In the genomic region with DNA sequence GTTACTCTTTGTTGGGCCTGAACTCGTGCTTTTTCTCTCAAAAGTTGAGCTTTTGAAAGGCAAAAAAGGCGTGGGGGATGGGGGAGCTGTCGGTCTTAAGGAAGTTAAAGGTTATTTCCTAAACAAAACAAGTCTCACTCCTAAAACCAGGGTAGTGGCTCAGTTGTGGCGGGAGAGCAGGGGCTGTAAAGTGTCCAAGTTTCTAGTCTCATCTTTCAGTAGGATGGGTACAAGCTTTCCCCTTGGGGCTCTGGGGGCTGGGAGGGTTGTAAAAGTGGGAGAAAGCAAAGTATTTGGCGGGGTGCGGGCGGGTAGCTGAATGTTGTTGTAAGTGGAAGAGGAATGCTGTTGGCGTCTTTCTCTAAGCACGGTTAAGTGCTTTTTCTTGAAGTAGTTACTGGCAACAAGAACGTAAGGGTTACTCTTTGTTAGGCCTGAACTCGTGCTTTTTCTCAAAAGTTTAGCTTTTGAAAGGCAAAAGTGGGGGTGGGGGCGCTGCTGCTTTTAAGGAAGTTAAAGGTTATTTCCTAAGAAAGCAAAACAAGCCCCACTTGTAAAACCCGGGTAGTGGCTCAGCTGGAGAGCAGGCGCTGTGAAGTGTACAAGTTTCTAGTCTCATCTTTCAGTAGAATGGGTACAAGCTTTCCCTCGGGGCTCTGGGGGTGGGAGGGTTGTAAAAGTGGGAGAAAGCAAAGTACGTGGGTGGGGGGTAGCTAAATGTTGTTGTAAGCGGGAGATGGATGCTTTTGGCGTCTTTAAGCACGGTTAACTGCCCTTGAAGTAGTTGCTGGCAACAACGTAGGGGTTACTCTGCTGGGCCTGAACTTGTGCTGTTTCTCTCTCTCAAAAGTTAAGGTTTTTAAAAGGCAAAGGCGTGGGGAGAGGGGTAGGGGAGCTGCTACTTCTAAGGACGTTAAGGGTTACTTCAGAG, we compare ENCODE assay signal across 8 cellular contexts. TPM values are rescaled to one million over a fixed set of nuclear protein-coding genes. Genes with fewer than 3 reads are reported as not detected.
DNase-seq lines count a peak whose midpoint lies in the region; ATAC-seq, FAIRE-seq and TF ChIP-seq lines count a peak whose summit lies in the region.

No MANE protein-coding gene starts in this region.

- H3K4me1 Mint-ChIP-seq in activated CD8-positive, alpha-beta memory T cell treated with anti-CD3 and anti-CD28 coated beads, Interleukin-2, amount 10 ng/mL, durations not matched to agents 7 days and 5 days = peaks cover 42% of the 10 kb centered on the region

- H3K9me3 Mint-ChIP-seq in activated CD8-positive, alpha-beta memory T cell treated with anti-CD3 and anti-CD28 coated beads, Interleukin-2, amount 10 ng/mL, durations not matched to agents 7 days and 5 days (ENCODE audit: low read depth) = no peaks in the 10 kb centered on the region

- H2AFZ ChIP-seq in trophoblast cell (ENCODE audit: insufficient read depth, low read length, poor library complexity) = no peak overlapping the region

- H3K79me1 ChIP-seq in trophoblast cell (ENCODE audit: low read length) = peaks cover 20% of the 10 kb centered on the region

- no peaks in the 10 kb centered on the region for H3K9me3 ChIP-seq in HUES64 (ENCODE audit: insufficient read depth, low read depth, low read length)
- no peaks in the 10 kb centered on the region for H3K9me3 ChIP-seq in trophoblast cell (ENCODE audit: insufficient read depth, low read depth, low read length)

- H4K8ac ChIP-seq in trophoblast cell (ENCODE audit: low read depth, low read length) = peak overlapping the region; percentile 61

- peak overlapping the region; percentile 19 for H2BK120ac ChIP-seq in trophoblast cell (ENCODE audit: insufficient read depth, low read length, poor library complexity)

- no peak overlapping the region for H2BK12ac ChIP-seq in trophoblast cell (ENCODE audit: low read length)

- H3K36me3 Mint-ChIP-seq in activated CD8-positive, alpha-beta memory T cell treated with anti-CD3 and anti-CD28 coated beads, Interleukin-2, amount 10 ng/mL, durations not matched to agents 7 days and 5 days = peaks cover 31% of the 10 kb centered on the region

- peaks cover 31% of the 10 kb centered on the region for H3K36me3 ChIP-seq in HUES64 (ENCODE audit: insufficient read depth, low read length)
- H3K36me3 ChIP-seq in trophoblast cell (ENCODE audit: control insufficient read depth in 1 of 2, insufficient read depth in 2 of 2, low read length in 2 of 2) = peaks cover 27 to 30% of the 10 kb centered on the region in 2 experiments

- peak overlapping the region; percentile 97 for H3K27ac Mint-ChIP-seq in activated CD8-positive, alpha-beta memory T cell treated with anti-CD3 and anti-CD28 coated beads, Interleukin-2, amount 10 ng/mL, durations not matched to agents 7 days and 5 days

- H3K27ac ChIP-seq in HUES64 (ENCODE audit: low read depth, low read length) = peak overlapping the region; percentile 98
- H3K27ac ChIP-seq in trophoblast cell (ENCODE audit: low read depth, low read length) = peak overlapping the region; percentile 65

- H2BK5ac ChIP-seq in trophoblast cell (ENCODE audit: low read depth, low read length, poor library complexity) = peak overlapping the region; percentile 51

- TF ChIP-seq POLR2A in GM12892 (IDR thresholded peaks at IDR 0.05; ENCODE audit: low read depth, low read length) = peak; percentile 39

- DNase-seq in GM12892 (ENCODE audit: insufficient read length) = no peak
- DNase-seq in activated CD8-positive, alpha-beta memory T cell treated with anti-CD3 and anti-CD28 coated beads, Interleukin-2, amount 10 ng/mL, durations not matched to agents 7 days and 5 days = no peak
- DNase-seq in fibroblast of peridontal ligament (ENCODE audit: extremely low read depth) = peak; percentile 58
- peak; percentile 33 to 39 for DNase-seq in trophoblast cell
- no peak for DNase-seq in activated gamma-delta T cell treated with Interleukin-2 at 50 U/mL for 16 hours
- no peak for DNase-seq in ureter (ENCODE audit: low spot score)

- peaks cover 36% of the 10 kb centered on the region for H3K79me2 ChIP-seq in trophoblast cell (ENCODE audit: control insufficient read depth, insufficient read depth, low read length, poor library complexity)

- no peak for ATAC-seq in activated CD8-positive, alpha-beta memory T cell treated with anti-CD3 and anti-CD28 coated beads, Interleukin-2, amount 10 ng/mL, durations not matched to agents 7 days and 5 days
- no peak for ATAC-seq in HG03439 (IDR thresholded peaks at IDR 0.05; ENCODE audit: unreplicated experiment)

- H3K4me3 Mint-ChIP-seq in activated CD8-positive, alpha-beta memory T cell treated with anti-CD3 and anti-CD28 coated beads, Interleukin-2, amount 10 ng/mL, durations not matched to agents 7 days and 5 days = peak overlapping the region; percentile 84

- peak overlapping the region; percentile 40 for H4K91ac ChIP-seq in trophoblast cell (ENCODE audit: low read depth, low read length)

- peak overlapping the region; percentile 58 for H4K12ac ChIP-seq in trophoblast cell (ENCODE audit: low read depth, low read length)

- no peak overlapping the region for H3K23ac ChIP-seq in trophoblast cell (ENCODE audit: low read length)

- peak overlapping the region; percentile 74 for H3K4me2 ChIP-seq in trophoblast cell (ENCODE audit: low read length)

- no peaks in the 10 kb centered on the region for H3K27me3 Mint-ChIP-seq in activated CD8-positive, alpha-beta memory T cell treated with anti-CD3 and anti-CD28 coated beads, Interleukin-2, amount 10 ng/mL, durations not matched to agents 7 days and 5 days

- WGBS in HUES64 = 17% methylated on average over 22 of the region's 22 CpGs
- WGBS in trophoblast cell (ENCODE audit: extremely low coverage, insufficient coverage, insufficient read length) = no CpG with 5 or more reads among the region's 22 CpGs

- H3K4me3 ChIP-seq in HUES64 (ENCODE audit: low read length) (peak overlapping the region; percentile 87), trophoblast cell (ENCODE audit: low read depth, low read length) (peak overlapping the region; percentile 72)

- CTCF ChIA-PET in activated CD8-positive, alpha-beta memory T cell treated with anti-CD3 and anti-CD28 coated beads, Interleukin-2, amount 10 ng/mL, durations not matched to agents 7 days and 5 days (lab: Charles Lee) = interaction anchor here (0.7 to 2.0 kb wide), 13 partner anchors 16 to 344 kb away, joined by 3 to 8 read pairs (median 4); no protein-coding TSS in a partner anchor

- H3K18ac ChIP-seq in trophoblast cell (ENCODE audit: low read length) = peak overlapping the region; percentile 18

- H3K4me1 ChIP-seq in HUES64 (ENCODE audit: insufficient read depth, low read length) (peaks cover 38% of the 10 kb centered on the region), trophoblast cell (ENCODE audit: control insufficient read depth in 1 of 2, insufficient read depth in 2 of 2, low read length in 2 of 2) (peaks cover 21 to 24% of the 10 kb centered on the region in 2 experiments)

- H3K14ac ChIP-seq in trophoblast cell (ENCODE audit: low read length) = peak overlapping the region; percentile 20

- H3K27me3 ChIP-seq in HUES64 (ENCODE audit: insufficient read depth, low read length) (no peaks in the 10 kb centered on the region), trophoblast cell (ENCODE audit: insufficient read depth, low read length) (no peaks in the 10 kb centered on the region)

- H2AK5ac ChIP-seq in trophoblast cell (ENCODE audit: low read length) = no peak overlapping the region

- H3K9ac ChIP-seq in HUES64 (ENCODE audit: low read depth, low read length) (peak overlapping the region; percentile 99), trophoblast cell (ENCODE audit: low read length) (peak overlapping the region; percentile 94)

- FAIRE-seq in GM12892 (lab: Jason Lieb, UNC) = peak; percentile 63

- H3K4ac ChIP-seq in trophoblast cell (ENCODE audit: low read depth, low read length) = peak overlapping the region; percentile 18

RNA-seq across cellular contexts. Expression of gene WDR1, which starts 1.1 kb away (rescaled TPM):
- polyA plus RNA-seq in GM12892 (2012; ENCODE audit: missing spikeins) = 137 TPM
- polyA plus RNA-seq in HUES64 (2013, experiment 1 of 2) = 211 TPM
- polyA plus RNA-seq in HUES64 (2013, experiment 2 of 2) = 179 TPM
- 100 to 1,000 TPM; 481 to 538 TPM for total RNA-seq in activated CD8-positive, alpha-beta memory T cell treated with anti-CD3 and anti-CD28 coated beads, Interleukin-2, amount 10 ng/mL, durations not matched to agents 7 days and 5 days
- polyA plus RNA-seq in trophoblast cell (2013) = 349 and 360 TPM in 2 replicates
- 385 TPM for total RNA-seq in ureter

Comparison
In these comparisons a context has a peak if more than half of its experiments do, and no peak if none do; other contexts are left out.
1. DNase-seq: peak in fibroblast of peridontal ligament (single experiment) and trophoblast cell (2 of 2); none in GM12892 (single experiment), activated CD8-positive, alpha-beta memory T cell treated with anti-CD3 and anti-CD28 coated beads, Interleukin-2, amount 10 ng/mL, durations not matched to agents 7 days and 5 days (single experiment), activated gamma-delta T cell treated with Interleukin-2 at 50 U/mL for 16 hours (single experiment) and ureter (single experiment).